In the genomic region with DNA sequence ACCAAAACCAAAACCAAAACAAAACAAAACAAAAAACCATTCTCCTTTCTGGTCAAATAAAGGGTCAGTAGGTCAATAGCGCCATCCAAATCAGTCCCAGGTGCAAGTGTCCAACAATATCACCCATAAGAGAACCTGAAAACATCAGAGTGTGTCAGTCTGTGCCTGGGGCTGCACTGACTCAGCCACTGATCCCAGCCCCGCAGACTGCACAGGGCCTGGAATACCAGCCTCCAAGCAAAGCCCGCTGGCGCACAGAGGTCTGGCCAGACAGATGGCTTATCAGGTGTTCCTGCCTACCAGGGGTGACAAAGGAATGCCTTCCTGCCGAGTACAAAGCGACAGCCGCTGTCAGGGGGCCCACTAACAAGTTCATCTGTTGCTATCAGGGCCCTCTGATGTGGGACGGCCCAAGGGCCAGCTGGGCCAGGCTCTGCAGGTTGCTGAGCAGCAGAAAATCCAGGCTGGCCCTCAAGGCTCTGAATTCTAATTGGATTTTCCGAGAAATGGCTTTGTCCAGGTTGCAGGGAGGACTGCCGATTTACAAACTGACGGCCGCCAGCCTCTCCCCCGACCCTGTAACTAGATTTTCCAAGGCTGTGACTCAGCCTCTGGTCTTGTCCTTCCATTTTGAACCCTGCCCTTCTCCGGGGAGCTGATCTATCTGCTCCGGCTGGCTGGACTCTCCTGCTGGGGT, we compare ENCODE assay signal across 17 cellular contexts. TPM values are rescaled to one million over a fixed set of nuclear protein-coding genes. Genes with fewer than 3 reads are reported as not detected.
DNase-seq lines count a peak whose midpoint lies in the region; ATAC-seq, FAIRE-seq and TF ChIP-seq lines count a peak whose summit lies in the region.
"Had no signal": no experiment of that assay in that cellular context is flagged by ENCODE, and none has a peak within 500 bp of the region (broad histone marks: within the 10 kb centered on the region; RNA-seq: fewer than 3 reads in every experiment).

No MANE protein-coding gene starts in this region.

- H3K4me1 Mint-ChIP-seq in CD4-positive, alpha-beta memory T cell: no peaks in the 10 kb centered on the region
- H3K4me1 Mint-ChIP-seq: activated CD4-positive, alpha-beta T cell treated with anti-CD3 and anti-CD28 coated beads for 36 hours; B cell had no signal

- CTCF ChIA-PET in CD4-positive, alpha-beta memory T cell (lab: Charles Lee; ENCODE audit: partially characterized antibody): interaction anchor here (0.9 to 1.8 kb wide), 2 partner anchors 9 to 11 kb away, joined by 3 to 5 read pairs; no protein-coding TSS in a partner anchor

- H3K4me3 Mint-ChIP-seq in CD4-positive, alpha-beta memory T cell: no peak overlapping the region
- H3K4me3 Mint-ChIP-seq: activated CD4-positive, alpha-beta T cell treated with anti-CD3 and anti-CD28 coated beads for 36 hours; B cell; naive B cell had no signal

- no peaks in the 10 kb centered on the region for H3K36me3 ChIP-seq in bronchial epithelial cell (ENCODE audit: control insufficient read depth, insufficient read depth, low read length)
- no peaks in the 10 kb centered on the region for H3K36me3 ChIP-seq in CD4-positive, alpha-beta memory T cell (ENCODE audit: insufficient read depth, low read length)
- H3K36me3 ChIP-seq: SJSA1 had no signal

- peak; percentile 37 for ATAC-seq in left colon
- ATAC-seq: activated CD4-positive, alpha-beta T cell treated with anti-CD3 and anti-CD28 coated beads for 36 hours had no signal

- H3K4me3 ChIP-seq in bronchial epithelial cell (ENCODE audit: low read depth, low read length): no peak overlapping the region
- no peak overlapping the region for H3K4me3 ChIP-seq in CD4-positive, alpha-beta memory T cell (ENCODE audit: low read length in 2 of 2)
- H3K4me3 ChIP-seq: SJSA1 had no signal

- H3K4me1 ChIP-seq in CD4-positive, alpha-beta memory T cell (ENCODE audit: insufficient read depth, low read length): no peaks in the 10 kb centered on the region

- FAIRE-seq in bronchial epithelial cell (lab: Jason Lieb, UNC): no peak
- FAIRE-seq: colon, GM19239 had no signal

- no peak overlapping the region for H3K27ac Mint-ChIP-seq in CD4-positive, alpha-beta memory T cell
- H3K27ac Mint-ChIP-seq: activated CD4-positive, alpha-beta T cell treated with anti-CD3 and anti-CD28 coated beads for 36 hours; B cell; naive B cell had no signal

- no peaks in the 10 kb centered on the region for H3K9me3 ChIP-seq in CD4-positive, alpha-beta memory T cell (ENCODE audit: control insufficient read depth in 1 of 2, low read length in 2 of 2)
- H3K9me3 ChIP-seq: SJSA1 had no signal

- peaks cover 0 to 4% (median 0%) of the 10 kb centered on the region in 8 donors for H3K9me3 Mint-ChIP-seq in CD4-positive, alpha-beta memory T cell

- no peak overlapping the region for H3K27ac ChIP-seq in CD4-positive, alpha-beta memory T cell (ENCODE audit: low read depth, low read length)
- H3K27ac ChIP-seq: HL-60, SJSA1 had no signal

- H3K27me3 Mint-ChIP-seq in CD4-positive, alpha-beta memory T cell: peaks cover 35 to 51% of the 10 kb centered on the region in 2 donors

- TF ChIP-seq CTCF in bronchial epithelial cell (IDR thresholded peaks at IDR 0.05; ENCODE audit: insufficient read depth, low read length, severe bottlenecking): no peak

- intact Hi-C loops in left colon (cut with DNase I, micrococcal nuclease): no loop called here
- intact Hi-C loops in CD4-positive, alpha-beta memory T cell (cut with micrococcal nuclease): no loop called here

- H3K27me3 ChIP-seq in bronchial epithelial cell (ENCODE audit: control insufficient read depth, insufficient read depth, low read length): no peaks in the 10 kb centered on the region
- no peaks in the 10 kb centered on the region for H3K27me3 ChIP-seq in CD4-positive, alpha-beta memory T cell (ENCODE audit: insufficient read depth, low read length)
- H3K27me3 ChIP-seq: SJSA1 had no signal

- DNase-seq in DMS 273 treated with DMSO at 0.1 percent for 48 hours (lab: John Stamatoyannopoulos, UW) (peak; percentile 93), NCI-H2171 treated with DMSO at 0.1 percent for 48 hours (lab: John Stamatoyannopoulos, UW) (peak; percentile 94), bronchial epithelial cell (ENCODE audit: low read depth) (peak; percentile 41), left colon (no peak), putamen (ENCODE audit: low spot score) (no peak), kidney glomerular epithelial cell (lab: John Stamatoyannopoulos, UW) (no peak), middle frontal gyrus (ENCODE audit: extremely low spot score, low spot score) (no peak)
- DNase-seq in CD4-positive, alpha-beta memory T cell: no peak
- DNase-seq: activated CD4-positive, alpha-beta T cell treated with anti-CD3 and anti-CD28 coated beads for 36 hours; activated gamma-delta T cell treated with Interleukin-2 at 50 U/mL for 16 hours; naive B cell; stimulated activated naive CD4-positive, alpha-beta T cell had no signal

- no peaks in the 10 kb centered on the region for H3K36me3 Mint-ChIP-seq in CD4-positive, alpha-beta memory T cell
- H3K36me3 Mint-ChIP-seq: naive B cell had no signal

- POLR2A ChIA-PET in CD4-positive, alpha-beta memory T cell (lab: Charles Lee; ENCODE audit: partially characterized antibody): no interaction called here

RNA-seq across cellular contexts. Expression of a gene that starts 13.7 kb away (rescaled TPM):
- total RNA-seq in bronchial epithelial cell: 5.3 and 6.4 TPM in 2 replicates
- 10 to 100 TPM; 23.4 to 27.4 TPM for total RNA-seq in left colon
- under 1 TPM; 0.47 to 0.61 TPM for total RNA-seq in CD4-positive, alpha-beta memory T cell
- polyA plus RNA-seq in CD4-positive, alpha-beta memory T cell: not detected

Comparison
In these comparisons a context has a peak if more than half of its experiments do, and no peak if none do; other contexts are left out.
1. DNase-seq: peak in DMS 273 treated with DMSO at 0.1 percent for 48 hours (single experiment), NCI-H2171 treated with DMSO at 0.1 percent for 48 hours (single experiment) and bronchial epithelial cell (single experiment); none in left colon (0 of 2), putamen (single experiment), kidney glomerular epithelial cell (single experiment), CD4-positive, alpha-beta memory T cell (0 of 5) and middle frontal gyrus (single experiment).